17 cellular contexts compared by ENCODE assay signal in the genomic region with DNA sequence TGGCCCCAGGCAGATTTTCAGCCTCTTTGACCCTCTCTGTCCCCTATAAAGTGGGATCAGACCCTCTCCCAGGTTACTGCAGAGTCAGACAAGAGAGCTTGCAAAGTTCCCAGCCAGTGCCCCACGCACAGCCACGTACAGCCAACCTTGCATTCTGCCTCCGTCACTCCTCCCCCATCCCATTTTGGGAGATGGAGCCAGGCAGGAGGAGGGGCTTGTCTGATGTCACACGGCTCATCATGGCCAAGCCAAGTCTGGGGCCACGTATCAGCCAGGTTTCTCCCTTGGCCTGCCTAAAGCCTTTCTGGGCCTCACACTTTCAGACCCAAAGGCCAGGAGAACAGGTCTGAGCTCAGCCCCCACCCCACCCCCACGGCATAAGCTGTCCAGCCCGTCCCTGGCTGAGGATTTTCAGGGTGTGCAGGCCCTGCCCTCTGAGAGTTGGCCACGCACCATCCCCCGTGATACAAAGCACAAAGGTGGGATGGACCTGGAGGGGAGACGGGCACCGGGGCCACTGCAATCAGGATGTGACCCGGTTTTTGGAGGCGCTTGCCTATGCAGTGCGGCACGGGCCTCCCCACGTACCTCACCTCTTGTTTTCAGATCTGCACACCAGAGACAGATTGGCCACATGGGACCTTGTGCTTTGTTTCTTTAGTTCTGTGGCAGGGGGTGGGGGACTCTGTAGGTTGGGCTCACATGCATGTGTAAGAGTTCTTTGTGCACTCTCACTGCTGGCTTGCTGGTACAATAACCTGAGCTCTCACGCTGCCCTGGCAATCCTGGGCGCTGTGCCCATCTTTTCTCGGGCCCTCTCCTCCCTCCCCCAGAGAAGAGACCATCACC. TPM values are rescaled to one million over a fixed set of nuclear protein-coding genes. Genes with fewer than 3 reads are reported as not detected.
DNase-seq lines count a peak whose midpoint lies in the region; ATAC-seq lines count a peak whose summit lies in the region.
"Had no signal": no experiment of that assay in that cellular context is flagged by ENCODE, and none has a peak within 500 bp of the region (broad histone marks: within the 10 kb centered on the region; RNA-seq: fewer than 3 reads in every experiment).

No MANE protein-coding gene starts in this region.

- ATAC-seq in stimulated activated naive CD8-positive, alpha-beta T cell treated with anti-CD3 and anti-CD28 coated beads, Interleukin-15, amount 100 ng/mL, for 72 hours = peak; percentile 7
- no peak for ATAC-seq in stimulated activated naive CD8-positive, alpha-beta T cell treated with anti-CD3 and anti-CD28 coated beads, Interleukin-15, Interleukin-2, amounts not matched to agents 100 U/mL and 50 U/mL, for 24 hours
- ATAC-seq in effector memory CD8-positive, alpha-beta T cell (replicated peaks) = no peak
- no peak for ATAC-seq in HG03108 (IDR thresholded peaks at IDR 0.05; ENCODE audit: unreplicated experiment)
- no peak for ATAC-seq in GM21528 (IDR thresholded peaks at IDR 0.05; ENCODE audit: low FRiP score, unreplicated experiment)
- no peak for ATAC-seq in GM18907 (IDR thresholded peaks at IDR 0.05; ENCODE audit: unreplicated experiment)

- no peak for DNase-seq in stimulated activated naive CD8-positive, alpha-beta T cell treated with anti-CD3 and anti-CD28 coated beads, Interleukin-15, amount 100 ng/mL, for 72 hours
- DNase-seq in stimulated activated naive CD8-positive, alpha-beta T cell treated with anti-CD3 and anti-CD28 coated beads, Interleukin-15, Interleukin-2, amounts not matched to agents 100 U/mL and 50 U/mL, for 24 hours = no peak
- no peak for DNase-seq in effector memory CD8-positive, alpha-beta T cell
- no peak for DNase-seq in immature natural killer cell
- DNase-seq: BE2C, DMS79 treated with DMSO at 0.1 percent for 48 hours, NCI-H1930, NCI-H2171, NCI-H510A, NCI-H82, Peyer's patch, SHP77 treated with DMSO at 0.1 percent for 48 hours had no signal

- peaks cover 8% of the 10 kb centered on the region for H3K4me1 Mint-ChIP-seq in stimulated activated naive CD8-positive, alpha-beta T cell treated with anti-CD3 and anti-CD28 coated beads, Interleukin-15, amount 100 ng/mL, for 72 hours
- H3K4me1 Mint-ChIP-seq in effector memory CD8-positive, alpha-beta T cell (ENCODE audit: low read depth in 2 of 2) = peaks cover 2 to 10% of the 10 kb centered on the region in 2 donors
- H3K4me1 Mint-ChIP-seq in immature natural killer cell = peaks cover 0 to 10% of the 10 kb centered on the region in 2 donors

- H3K36me3 Mint-ChIP-seq in effector memory CD8-positive, alpha-beta T cell (ENCODE audit: insufficient read depth) = no peaks in the 10 kb centered on the region
- H3K36me3 Mint-ChIP-seq in immature natural killer cell = no peaks in the 10 kb centered on the region
- H3K36me3 Mint-ChIP-seq: CD4-positive, alpha-beta memory T cell had no signal

- no peak overlapping the region for H3K4me3 Mint-ChIP-seq in stimulated activated naive CD8-positive, alpha-beta T cell treated with anti-CD3 and anti-CD28 coated beads, Interleukin-15, amount 100 ng/mL, for 72 hours
- H3K4me3 Mint-ChIP-seq in effector memory CD8-positive, alpha-beta T cell = no peak overlapping the region
- H3K4me3 Mint-ChIP-seq in immature natural killer cell = no peak overlapping the region
- H3K4me3 Mint-ChIP-seq: CD4-positive, alpha-beta memory T cell; HFFc6 had no signal

- H3K27me3 Mint-ChIP-seq in stimulated activated naive CD8-positive, alpha-beta T cell treated with anti-CD3 and anti-CD28 coated beads, Interleukin-15, amount 100 ng/mL, for 72 hours = no peaks in the 10 kb centered on the region
- H3K27me3 Mint-ChIP-seq in effector memory CD8-positive, alpha-beta T cell = no peaks in the 10 kb centered on the region
- peaks cover 0 to 2% (median 2%) of the 10 kb centered on the region in 3 donors for H3K27me3 Mint-ChIP-seq in immature natural killer cell (ENCODE audit: low read depth in 3 of 3)
- H3K27me3 Mint-ChIP-seq: CD4-positive, alpha-beta memory T cell had no signal

- H3K27ac Mint-ChIP-seq in stimulated activated naive CD8-positive, alpha-beta T cell treated with anti-CD3 and anti-CD28 coated beads, Interleukin-15, amount 100 ng/mL, for 72 hours = no peak overlapping the region
- H3K27ac Mint-ChIP-seq in effector memory CD8-positive, alpha-beta T cell = peak overlapping the region; percentile 80 to 88
- H3K27ac Mint-ChIP-seq in immature natural killer cell = peak overlapping the region in 4 of 6 donors; percentile 72 to 86 (median 75)
- H3K27ac Mint-ChIP-seq: HFFc6 had no signal

- no peaks in the 10 kb centered on the region for H3K9me3 Mint-ChIP-seq in stimulated activated naive CD8-positive, alpha-beta T cell treated with anti-CD3 and anti-CD28 coated beads, Interleukin-15, amount 100 ng/mL, for 72 hours
- H3K9me3 Mint-ChIP-seq in effector memory CD8-positive, alpha-beta T cell = no peaks in the 10 kb centered on the region
- no peaks in the 10 kb centered on the region for H3K9me3 Mint-ChIP-seq in immature natural killer cell
- H3K9me3 Mint-ChIP-seq: CD4-positive, alpha-beta memory T cell; HFFc6 had no signal

RNA-seq across cellular contexts. Expression of gene TRIM11, which starts 47.6 kb away (rescaled TPM):
- polyA plus RNA-seq in immature natural killer cell = 10 to 100 TPM in 2 of 3 donors, 1 to 10 TPM in 1; 8.8 to 27.3 (median 10.7) TPM

RNA-seq across cellular contexts. Expression of gene TRIM17, which starts 57.7 kb away (rescaled TPM):
- polyA plus RNA-seq in immature natural killer cell = 1 to 10 TPM in 1 of 3 donors, under 1 TPM in 1, not detected in 1; 0.53 to 1.7 TPM

Comparison
In these comparisons a context has a peak if more than half of its experiments do, and no peak if none do; other contexts are left out.
1. H3K27ac Mint-ChIP-seq: peak in effector memory CD8-positive, alpha-beta T cell (2 of 2) and immature natural killer cell (4 of 6); none in stimulated activated naive CD8-positive, alpha-beta T cell treated with anti-CD3 and anti-CD28 coated beads, Interleukin-15, amount 100 ng/mL, for 72 hours (0 of 2).